8 cellular contexts compared by ENCODE assay signal in genomic region chrX:129843209-129843458, GRCh38. TPM values are rescaled to one million over a fixed set of nuclear protein-coding genes. Genes with fewer than 3 reads are reported as not detected.
DNase-seq lines count a peak whose midpoint lies in the region; ATAC-seq and TF ChIP-seq lines count a peak whose summit lies in the region.

No MANE protein-coding gene starts in this region.

- intact Hi-C loops in psoas muscle (cut with DNase I), result loop anchor here in 1 of 2 donors (5.0 to 10.0 kb wide), 2 partner anchors 64 to 208 kb away; partner anchors contain the start of gene UTP14A

- ATAC-seq in psoas muscle (no peak), GM19452 (IDR thresholded peaks at IDR 0.05; ENCODE audit: unreplicated experiment) (no peak), GM18502 (IDR thresholded peaks at IDR 0.05; ENCODE audit: poor library complexity, unreplicated experiment) (no peak)

- CTCF ChIA-PET in HEK293T (lab: Yijun Ruan, JAX), result no interaction called here

- H3K4me1 ChIP-seq in SJCRH30 (no peaks in the 10 kb centered on the region), psoas muscle (no peaks in the 10 kb centered on the region)

- POLR2A ChIA-PET in HEK293T (lab: Yijun Ruan, JAX), result interaction anchor here (1.4 kb wide), 1 partner anchor 9 kb away, joined by 4 read pairs; no protein-coding TSS in a partner anchor

- no peaks in the 10 kb centered on the region for H3K27me3 ChIP-seq in GM06990 (replicated peaks; ENCODE audit: control insufficient read depth, insufficient read depth, low read length)
- no peaks in the 10 kb centered on the region for H3K27me3 ChIP-seq in SJCRH30
- no peaks in the 10 kb centered on the region for H3K27me3 ChIP-seq in psoas muscle (ENCODE audit: insufficient read depth in 3 of 3, low read length in 2 of 3)

- H3K4me3 ChIP-seq in GM06990 (replicated peaks; ENCODE audit: low read depth, low read length) (peak overlapping the region; percentile 74), SJCRH30 (peak overlapping the region; percentile 71), fibroblast of mammary gland (ENCODE audit: control insufficient read depth, low read depth, low read length) (peak overlapping the region; percentile 68), psoas muscle (peak overlapping the region; percentile 74)

- H3K27ac ChIP-seq in SJCRH30 (peak overlapping the region; percentile 46; the same call in 1 of the 2 replicates), psoas muscle (peak overlapping the region; percentile 75)

- H3K9me3 ChIP-seq in SJCRH30 (replicated peaks), result no peaks in the 10 kb centered on the region
- H3K9me3 ChIP-seq in psoas muscle, result no peaks in the 10 kb centered on the region

- WGBS in psoas muscle, 3 donors, result 0 to 24% (median 5%) methylated on average over 3 to 23 of the region's 23 CpGs

- H3K36me3 ChIP-seq in GM06990 (ENCODE audit: control insufficient read depth, insufficient read depth, low read length) (no peaks in the 10 kb centered on the region), SJCRH30 (no peaks in the 10 kb centered on the region), psoas muscle (ENCODE audit: insufficient read depth in 1 of 2, low read depth in 1 of 2) (peaks cover 0 to 7% of the 10 kb centered on the region in 2 donors)

- TF ChIP-seq CTCF in GM06990 (IDR thresholded peaks at IDR 0.05; ENCODE audit: insufficient read depth, low read length, poor library complexity, severe bottlenecking) (no peak), fibroblast of mammary gland (conservative IDR thresholded peaks at IDR 0.05; ENCODE audit: control insufficient read depth, insufficient read depth, low read depth, low read length) (no peak), psoas muscle (IDR thresholded peaks at IDR 0.05) (no peak)

- DNase-seq in GM06990 (ENCODE audit: extremely low read depth, insufficient read length) (no peak), SJCRH30 (peak in 1 of 2 experiments; percentile 4), fibroblast of mammary gland (ENCODE audit: low read depth) (no peak), psoas muscle (no peak), cerebellum (ENCODE audit: low spot score) (no peak), HEK293T (ENCODE audit: extremely low spot score) (no peak)

TF ChIP-seq in HEK293T, 16 proteins besides CTCF, POLR2A, EP300 and RAD21:
- no peak for TF ChIP-seq ZNF384 (IDR thresholded peaks at IDR 0.05)
- no peak for TF ChIP-seq PKNOX1 (IDR thresholded peaks at IDR 0.05)
- no peak for TF ChIP-seq SUZ12 (IDR thresholded peaks at IDR 0.05)
- TF ChIP-seq FOXA1 (IDR thresholded peaks at IDR 0.05), result no peak
- no peak for TF ChIP-seq NFRKB (IDR thresholded peaks at IDR 0.05)
- TF ChIP-seq FOXM1 (IDR thresholded peaks at IDR 0.05; ENCODE audit: borderline replicate concordance), result no peak
- no peak for TF ChIP-seq HDGF (IDR thresholded peaks at IDR 0.05; ENCODE audit: borderline replicate concordance)
- TF ChIP-seq LEF1 (IDR thresholded peaks at IDR 0.05; ENCODE audit: borderline replicate concordance), result no peak
- no peak for TF ChIP-seq CTBP1 (IDR thresholded peaks at IDR 0.05; ENCODE audit: borderline replicate concordance)
- TF ChIP-seq BHLHE40 (IDR thresholded peaks at IDR 0.05; ENCODE audit: borderline replicate concordance), result no peak
- no peak for TF ChIP-seq TARDBP (IDR thresholded peaks at IDR 0.05)
- no peak for TF ChIP-seq L3MBTL2 (conservative IDR thresholded peaks at IDR 0.05)
- TF ChIP-seq SP1 (IDR thresholded peaks at IDR 0.05), result no peak
- TF ChIP-seq ARNT (IDR thresholded peaks at IDR 0.05), result no peak
- no peak for TF ChIP-seq FOXK2 (IDR thresholded peaks at IDR 0.05)

RNA-seq across cellular contexts. Expression of gene ZDHHC9, which starts 0.6 kb away (rescaled TPM):
- total RNA-seq in SJCRH30 (2014; rRNA removed; shearing (Covaris generic)), result 30.6 and 31.1 TPM in 2 replicates
- total RNA-seq in psoas muscle (10 to 100 TPM; 13.8 to 30.3 (median 17.6) TPM), cerebellum (25.0 TPM)
- 10 to 100 TPM in 2 of 3 donors, 1 to 10 TPM in 1; 8.7 to 32.7 (median 13.5) TPM for polyA plus RNA-seq in psoas muscle
